In genomic region chr17:7384489-7385081, GRCh38 we compare ENCODE assay signal across 1 cellular context.
TF ChIP-seq lines count a peak whose summit lies in the region.

No MANE protein-coding gene starts in this region.

TF ChIP-seq in endothelial cell of umbilical vein, 7 proteins besides CTCF, POLR2A, EP300 and RAD21 (continued from another document):
- TF ChIP-seq GATA2 (IDR thresholded peaks at IDR 0.05; ENCODE audit: insufficient read depth, insufficient read length, low read depth, low read length) (no peak), MAX (IDR thresholded peaks at IDR 0.05; ENCODE audit: insufficient read depth, insufficient read length) (no peak)
TF ChIP-seq in endothelial cell of umbilical vein: peak in this region for 0.
